Comparison of ENCODE assay signal across 18 cellular contexts in genomic region chr6:50653253-50653652, GRCh38.
DNase-seq lines count a peak whose midpoint lies in the region; ATAC-seq, FAIRE-seq and TF ChIP-seq lines count a peak whose summit lies in the region.
"Had no signal": no experiment of that assay in that cellular context is flagged by ENCODE, and none has a peak within 500 bp of the region (broad histone marks: within the 10 kb centered on the region; RNA-seq: fewer than 3 reads in every experiment).

No MANE protein-coding gene starts in this region.

- peak; percentile 34; the same call in 1 of the 3 replicates for TF ChIP-seq CTCF in H9 (conservative IDR thresholded peaks at IDR 0.05)
- peak in 2 of 3 experiments; percentile 11 to 40; a peak in 1 of 4 replicates for TF ChIP-seq CTCF in H1 (IDR thresholded peaks at IDR 0.05; ENCODE audit: control extremely low read depth in 1 of 3, insufficient read depth in 1 of 3, low read depth in 1 of 3, low read length in 3 of 3)
- TF ChIP-seq CTCF in neural progenitor cell (IDR thresholded peaks at IDR 0.05) = peak; percentile 38
- TF ChIP-seq CTCF in type B pancreatic cell (conservative IDR thresholded peaks at IDR 0.05) = no peak

- H4K91ac ChIP-seq in H9 (ENCODE audit: insufficient read length, low read depth, low read length) = no peak overlapping the region
- H4K91ac ChIP-seq in H1 (replicated peaks; ENCODE audit: insufficient read length, low read length) = no peak overlapping the region

- H3K18ac ChIP-seq in H9 (ENCODE audit: insufficient read length, low read depth, low read length) (no peak overlapping the region), H1 (ENCODE audit: extremely low read depth, low read length) (no peak overlapping the region)

- no peak overlapping the region for H3K4me2 ChIP-seq in H9 (ENCODE audit: insufficient read depth, insufficient read length, low read length)
- no peak overlapping the region for H3K4me2 ChIP-seq in H1 (ENCODE audit: insufficient read depth in 1 of 2, low read depth in 2 of 2, low read length in 2 of 2)
- no peak overlapping the region for H3K4me2 ChIP-seq in neural progenitor cell
- H3K4me2 ChIP-seq: A549 had no signal

- peaks cover 12 to 19% of the 10 kb centered on the region in 2 experiments for H3K9me3 Mint-ChIP-seq in H9
- peaks cover 9% of the 10 kb centered on the region for H3K9me3 Mint-ChIP-seq in neural progenitor cell
- no peaks in the 10 kb centered on the region for H3K9me3 Mint-ChIP-seq in type B pancreatic cell

- H4K8ac ChIP-seq in H9 (replicated peaks; ENCODE audit: insufficient read length, low read depth, low read length) (no peak overlapping the region), H1 (ENCODE audit: extremely low read depth, insufficient read depth, low read length) (no peak overlapping the region; the same call in 1 of the 2 replicates)

- H3K4ac ChIP-seq in H9 (ENCODE audit: low read depth, low read length) (no peak overlapping the region), H1 (replicated peaks; ENCODE audit: insufficient read length, low read depth, low read length) (no peak overlapping the region)

- WGBS in H9 (ENCODE audit: extremely low coverage, insufficient read length, low lambda C conversion rate) = no CpG with 5 or more reads among the region's 3 CpGs
- WGBS in H1 (ENCODE audit: extremely low coverage in 1 of 2, insufficient coverage in 1 of 2, insufficient read length in 1 of 2, insufficient replicate concordance in 2 of 2, low coverage in 1 of 2, low lambda C conversion rate in 2 of 2, missing lambda C conversion rate in 1 of 2), 2 experiments = 72% methylated on average over 3 of the region's 3 CpGs; no CpG with 5 or more reads in 1 of the 2 experiments

- H3K4me3 Mint-ChIP-seq in H9 (no peak overlapping the region), neural progenitor cell (no peak overlapping the region), type B pancreatic cell (no peak overlapping the region)
- H3K4me3 Mint-ChIP-seq: CD4-positive, alpha-beta memory T cell; HFFc6; IgD-negative memory B cell had no signal

- H4K5ac ChIP-seq in H9 (ENCODE audit: insufficient read length, low read depth, low read length) (no peak overlapping the region), H1 (ENCODE audit: insufficient read length, low read depth, low read length) (no peak overlapping the region)

- H3K27me3 ChIP-seq in H9 (ENCODE audit: insufficient read depth, low read length) = no peaks in the 10 kb centered on the region
- H3K27me3 ChIP-seq in H1 (replicated peaks in 1 of 4; ENCODE audit: control insufficient read depth in 3 of 4, extremely low read depth in 1 of 4, insufficient read depth in 3 of 4, low read length in 3 of 4) = no peaks in the 10 kb centered on the region
- no peaks in the 10 kb centered on the region for H3K27me3 ChIP-seq in neural progenitor cell
- H3K27me3 ChIP-seq: BE2C had no signal

- H3K9me3 ChIP-seq in H9 (ENCODE audit: control insufficient read depth, low read depth, low read length) = no peaks in the 10 kb centered on the region
- H3K9me3 ChIP-seq in H1 (ENCODE audit: insufficient read depth in 2 of 2, low read depth in 1 of 2, low read length in 1 of 2) = peaks cover 13 to 16% of the 10 kb centered on the region in 2 experiments
- peaks cover 5% of the 10 kb centered on the region for H3K9me3 ChIP-seq in neural progenitor cell (ENCODE audit: low read depth)
- H3K9me3 ChIP-seq: A549, BE2C had no signal

- H3K36me3 ChIP-seq in H1 (ENCODE audit: control insufficient read depth in 2 of 4, insufficient read depth in 4 of 4, low read length in 3 of 4) (no peaks in the 10 kb centered on the region), neural progenitor cell (no peaks in the 10 kb centered on the region)
- H3K36me3 ChIP-seq: BE2C had no signal

- TF ChIP-seq RAD21 in H1 (IDR thresholded peaks at IDR 0.05 in 1 of 2, conservative IDR thresholded peaks at IDR 0.05 in 1 of 2; ENCODE audit: low read depth in 2 of 2, low read length in 2 of 2) = peak in 1 of 2 experiments; percentile 8; a peak in 2 of 4 replicates

- DNase-seq in H9 = no peak
- DNase-seq in NCI-H69 (lab: John Stamatoyannopoulos, UW) = peak; percentile 13
- DNase-seq in H1 (ENCODE audit: low read depth in 1 of 2, low spot score in 2 of 2) = no peak
- DNase-seq in neural progenitor cell (ENCODE audit: low spot score) = peak; percentile 38
- DNase-seq in type B pancreatic cell (ENCODE audit: extremely low spot score, unreplicated experiment) = no peak
- no peak for DNase-seq in activated gamma-delta T cell (lab: John Stamatoyannopoulos, UW)
- DNase-seq: BE2C; CD4-positive, alpha-beta memory T cell; DND-41; GDM1; GM23248; HCEC 1CT; HFFc6 had no signal

- H2BK5ac ChIP-seq in H9 (ENCODE audit: insufficient read length, low read length) (no peak overlapping the region), H1 (ENCODE audit: low read depth, low read length) (no peak overlapping the region)

- no peak for ATAC-seq in GM18867 (IDR thresholded peaks at IDR 0.05; ENCODE audit: unreplicated experiment)
- ATAC-seq: A549 had no signal

- H3K27ac Mint-ChIP-seq in H9 = no peak overlapping the region
- H3K27ac Mint-ChIP-seq in neural progenitor cell = no peak overlapping the region
- no peak overlapping the region for H3K27ac Mint-ChIP-seq in type B pancreatic cell
- H3K27ac Mint-ChIP-seq: CD4-positive, alpha-beta memory T cell; HFFc6; IgD-negative memory B cell had no signal

- H2BK120ac ChIP-seq in H9 (ENCODE audit: low read depth, low read length, poor library complexity, severe bottlenecking) = no peak overlapping the region
- no peak overlapping the region for H2BK120ac ChIP-seq in H1 (replicated peaks; ENCODE audit: low read depth, low read length)

- no peaks in the 10 kb centered on the region for H3F3A ChIP-seq in neural progenitor cell (ENCODE audit: low read depth)

- H3K79me2 ChIP-seq in H9 (ENCODE audit: insufficient read depth, low read length) (no peaks in the 10 kb centered on the region), H1 (ENCODE audit: control insufficient read depth in 1 of 2, insufficient read depth in 2 of 2, low read length in 2 of 2) (no peaks in the 10 kb centered on the region), neural progenitor cell (ENCODE audit: low read depth) (no peaks in the 10 kb centered on the region)

- H2BK15ac ChIP-seq in H9 (ENCODE audit: low read depth, low read length) (no peak overlapping the region), H1 (ENCODE audit: low read length) (no peak overlapping the region)

- H3K14ac ChIP-seq in H9 (ENCODE audit: insufficient read depth, low read length) (no peak overlapping the region), H1 (ENCODE audit: insufficient read length) (no peak overlapping the region)

- TF ChIP-seq POLR2A in H1 (IDR thresholded peaks at IDR 0.05; ENCODE audit: control extremely low read depth in 1 of 2, low read depth in 2 of 2, low read length in 2 of 2) = no peak

- no peak overlapping the region for H2AFZ ChIP-seq in H9 (ENCODE audit: low read length)
- no peak overlapping the region for H2AFZ ChIP-seq in H1 (ENCODE audit: low read length)
- no peak overlapping the region for H2AFZ ChIP-seq in neural progenitor cell (replicated peaks)
- H2AFZ ChIP-seq: GM23248 had no signal

- H3K36me3 Mint-ChIP-seq in H9 (ENCODE audit: insufficient read depth in 1 of 3, low read depth in 3 of 3) = peaks cover 8 to 11% (median 9%) of the 10 kb centered on the region in 3 experiments
- H3K36me3 Mint-ChIP-seq in neural progenitor cell = no peaks in the 10 kb centered on the region
- H3K36me3 Mint-ChIP-seq in type B pancreatic cell = no peaks in the 10 kb centered on the region
- H3K36me3 Mint-ChIP-seq: CD4-positive, alpha-beta memory T cell; IgD-negative memory B cell had no signal

- no peaks in the 10 kb centered on the region for H3K4me1 Mint-ChIP-seq in H9
- no peaks in the 10 kb centered on the region for H3K4me1 Mint-ChIP-seq in neural progenitor cell
- no peaks in the 10 kb centered on the region for H3K4me1 Mint-ChIP-seq in type B pancreatic cell (ENCODE audit: unreplicated experiment)
- H3K4me1 Mint-ChIP-seq: CD4-positive, alpha-beta memory T cell; IgD-negative memory B cell had no signal

- H3K4me3 ChIP-seq in H1 (ENCODE audit: extremely low read depth in 1 of 4, insufficient read depth in 2 of 4, low read depth in 3 of 4, low read length in 4 of 4) = no peak overlapping the region
- no peak overlapping the region for H3K4me3 ChIP-seq in neural progenitor cell
- H3K4me3 ChIP-seq: A549, GM23248 had no signal

- H3K4me1 ChIP-seq in H9 (ENCODE audit: insufficient read depth, low read length) (no peaks in the 10 kb centered on the region), H1 (replicated peaks in 1 of 4; ENCODE audit: control insufficient read depth in 3 of 4, insufficient read depth in 4 of 4, low read length in 3 of 4) (no peaks in the 10 kb centered on the region), neural progenitor cell (no peaks in the 10 kb centered on the region)
- H3K4me1 ChIP-seq: A549 had no signal

- no peak overlapping the region for H3T11ph ChIP-seq in H9 (ENCODE audit: low read length)

- no peak overlapping the region for H2BK12ac ChIP-seq in H9 (ENCODE audit: insufficient read length, low read depth, low read length)
- H2BK12ac ChIP-seq in H1 (ENCODE audit: low read depth, low read length) = no peak overlapping the region

- H4K20me1 ChIP-seq in H9 (ENCODE audit: control insufficient read depth, insufficient read depth, insufficient read length) (no peaks in the 10 kb centered on the region), H1 (replicated peaks in 1 of 2; ENCODE audit: control insufficient read depth in 1 of 2, insufficient read depth in 2 of 2, low read length in 2 of 2) (no peaks in the 10 kb centered on the region), neural progenitor cell (ENCODE audit: low read depth) (no peaks in the 10 kb centered on the region)

- no peak overlapping the region for H3K27ac ChIP-seq in H9 (ENCODE audit: insufficient read length, low read depth, low read length)
- H3K27ac ChIP-seq in H1 (ENCODE audit: low read depth, low read length) = no peak overlapping the region
- no peak overlapping the region for H3K27ac ChIP-seq in neural progenitor cell
- H3K27ac ChIP-seq: A549, C4-2B, GM23248 had no signal

- POLR2A ChIA-PET in H1 (lab: Charles Lee; ENCODE audit: partially characterized antibody) = no interaction called here

- CTCF ChIA-PET in H1 (lab: Charles Lee; ENCODE audit: partially characterized antibody) = interaction anchor here (1.0 to 1.3 kb wide), 4 partner anchors 99 to 744 kb away, joined by 3 read pairs; no protein-coding TSS in a partner anchor

- H3K79me1 ChIP-seq in H9 (ENCODE audit: insufficient read depth, low read depth, low read length, poor library complexity, severe bottlenecking) (no peaks in the 10 kb centered on the region), H1 (ENCODE audit: low read depth, low read length) (no peaks in the 10 kb centered on the region)

- H3K23ac ChIP-seq in H9 (ENCODE audit: insufficient read length, low read depth, low read length) (no peak overlapping the region), H1 (ENCODE audit: insufficient read length) (no peak overlapping the region)

- no peak for FAIRE-seq in H1 (lab: Jason Lieb, UNC)
- FAIRE-seq: A549, GM12892 had no signal

- H3K23me2 ChIP-seq in H9 (ENCODE audit: insufficient read length, low read depth, low read length, poor library complexity, severe bottlenecking) = no peaks in the 10 kb centered on the region
- no peaks in the 10 kb centered on the region for H3K23me2 ChIP-seq in H1 (ENCODE audit: low read depth, low read length)

- H3K9ac ChIP-seq in H9 (ENCODE audit: extremely low read depth, insufficient read length, low read length) (no peak overlapping the region), H1 (replicated peaks in 1 of 4; ENCODE audit: extremely low read depth in 1 of 4, low read depth in 3 of 4, low read length in 3 of 4) (no peak overlapping the region), neural progenitor cell (no peak overlapping the region)
- H3K9ac ChIP-seq: GM23248 had no signal

- no peak for TF ChIP-seq EP300 in H1 (IDR thresholded peaks at IDR 0.05; ENCODE audit: borderline replicate concordance in 1 of 2, low read depth in 2 of 2, low read length in 2 of 2)

- H3K27me3 Mint-ChIP-seq in H9 (ENCODE audit: low read depth) (peaks cover 5% of the 10 kb centered on the region; the same call in 1 of the 2 replicates), neural progenitor cell (ENCODE audit: insufficient read depth, low read depth) (peaks cover 2% of the 10 kb centered on the region), type B pancreatic cell (peaks cover 6% of the 10 kb centered on the region)
- H3K27me3 Mint-ChIP-seq: CD4-positive, alpha-beta memory T cell; IgD-negative memory B cell had no signal

- H3K56ac ChIP-seq in H9 (ENCODE audit: insufficient read length, low read depth, low read length) (no peak overlapping the region), H1 (replicated peaks; ENCODE audit: insufficient read length, low read depth, low read length) (no peak overlapping the region)

- no peak overlapping the region for H2AK5ac ChIP-seq in H9 (ENCODE audit: insufficient read length, low read length)
- H2AK5ac ChIP-seq in H1 (ENCODE audit: low read depth, low read length) = no peak overlapping the region

- no peak overlapping the region for H2BK20ac ChIP-seq in H9 (ENCODE audit: low read depth, low read length, poor library complexity, severe bottlenecking)
- H2BK20ac ChIP-seq in H1 (ENCODE audit: low read length) = no peak overlapping the region

Comparison
In these comparisons a context has a peak if more than half of its experiments do, and no peak if none do; other contexts are left out.
1. DNase-seq: peak in NCI-H69 (single experiment) and neural progenitor cell (single experiment); none in H9 (single experiment), H1 (0 of 2), type B pancreatic cell (single experiment) and activated gamma-delta T cell (single experiment).